9 cellular contexts compared by ENCODE assay signal in genomic region chr4:15651682-15652081, GRCh38. TPM values are rescaled to one million over a fixed set of nuclear protein-coding genes. Genes with fewer than 3 reads are reported as not detected.
DNase-seq lines count a peak whose midpoint lies in the region; ATAC-seq and TF ChIP-seq lines count a peak whose summit lies in the region.
"Had no signal": no experiment of that assay in that cellular context is flagged by ENCODE, and none has a peak within 500 bp of the region (broad histone marks: within the 10 kb centered on the region; RNA-seq: fewer than 3 reads in every experiment).

No MANE protein-coding gene starts in this region.

- peak overlapping the region; percentile 8 for H3K4me3 Mint-ChIP-seq in CD8-positive, alpha-beta T cell
- H3K4me3 Mint-ChIP-seq in effector memory CD8-positive, alpha-beta T cell, result peak overlapping the region in 1 of 2 donors; percentile 26

- peak overlapping the region; percentile 4 for H3K27ac Mint-ChIP-seq in CD8-positive, alpha-beta T cell
- H3K27ac Mint-ChIP-seq in effector memory CD8-positive, alpha-beta T cell, result peak overlapping the region; percentile 2 to 26

- ATAC-seq in CD8-positive, alpha-beta T cell, result no peak
- ATAC-seq in effector memory CD8-positive, alpha-beta T cell (replicated peaks), result no peak

- no peak for TF ChIP-seq CTCF in CD8-positive, alpha-beta T cell (IDR thresholded peaks at IDR 0.05)
- TF ChIP-seq CTCF in OCI-LY1 (IDR thresholded peaks at IDR 0.05; ENCODE audit: low read length) (no peak), neural cell (IDR thresholded peaks at IDR 0.05; ENCODE audit: poor library complexity, severe bottlenecking) (no peak)

- H3K9me3 Mint-ChIP-seq in CD8-positive, alpha-beta T cell, result no peaks in the 10 kb centered on the region
- no peaks in the 10 kb centered on the region for H3K9me3 Mint-ChIP-seq in effector memory CD8-positive, alpha-beta T cell

- POLR2A ChIA-PET in CD8-positive, alpha-beta T cell (lab: Charles Lee), result interaction anchor here (1.0 kb wide), 1 partner anchor 117 kb away, joined by 3 read pairs; no protein-coding TSS in a partner anchor

- intact Hi-C loops in CD8-positive, alpha-beta T cell (cut with DNase I, micrococcal nuclease), result loop anchor here (2.0 to 10.0 kb wide), 7 partner anchors 103 to 1997 kb away; partner anchors contain the start of genes LAP3 (in 1 of the 2) and MED28 (in 1 of the 2)

- H3K9me2 ChIP-seq in OCI-LY1 (ENCODE audit: low read depth, low read length), result no peaks in the 10 kb centered on the region
- no peaks in the 10 kb centered on the region for H3K9me2 ChIP-seq in neural cell (ENCODE audit: insufficient read depth, low read length)

- no peak overlapping the region for H3K27ac ChIP-seq in CD8-positive, alpha-beta T cell (ENCODE audit: low read depth, low read length)
- H3K27ac ChIP-seq in OCI-LY1 (ENCODE audit: low read depth, low read length, poor library complexity, severe bottlenecking), result no peak overlapping the region
- no peak overlapping the region for H3K27ac ChIP-seq in neural cell (ENCODE audit: low read length)

- H3K4me2 ChIP-seq in OCI-LY1 (ENCODE audit: low read length) (0 out of 2 replicates have a peak overlapping the region, but pooled peaks have one; percentile 1), neural cell (ENCODE audit: low read length) (peak overlapping the region; percentile 99)

- H4K20me1 ChIP-seq in OCI-LY1 (ENCODE audit: insufficient read depth, low read length) (no peaks in the 10 kb centered on the region), neural cell (ENCODE audit: insufficient read depth) (no peaks in the 10 kb centered on the region)

- H3F3A ChIP-seq in OCI-LY1 (ENCODE audit: insufficient read depth, low read length) (no peaks in the 10 kb centered on the region), neural cell (ENCODE audit: insufficient read depth, low read length, poor library complexity, severe bottlenecking) (peaks cover 15% of the 10 kb centered on the region)

- H3K9me3 ChIP-seq in CD8-positive, alpha-beta T cell (ENCODE audit: low read length), result no peaks in the 10 kb centered on the region
- H3K9me3 ChIP-seq in OCI-LY1 (ENCODE audit: low read length), result no peaks in the 10 kb centered on the region
- H3K9me3 ChIP-seq in neural cell (ENCODE audit: low read length), result no peaks in the 10 kb centered on the region

- H3K27me3 Mint-ChIP-seq in CD8-positive, alpha-beta T cell (ENCODE audit: low read depth), result no peaks in the 10 kb centered on the region
- no peaks in the 10 kb centered on the region for H3K27me3 Mint-ChIP-seq in effector memory CD8-positive, alpha-beta T cell

- DNase-seq in CD8-positive, alpha-beta T cell, result no peak
- no peak for DNase-seq in effector memory CD8-positive, alpha-beta T cell
- DNase-seq in activated gamma-delta T cell treated with Interleukin-2 at 50 U/mL for 16 hours (no peak), dedifferentiated amniotic fluid mesenchymal stem cell (ENCODE audit: extremely low spot score) (no peak), NCI-H2107 treated with DMSO at 0.1 percent for 48 hours (lab: John Stamatoyannopoulos, UW; ENCODE audit: unreplicated experiment) (no peak), NCI-H446 (lab: John Stamatoyannopoulos, UW) (no peak)
- DNase-seq: hippocampal formation had no signal

- H3K4me3 ChIP-seq in CD8-positive, alpha-beta T cell (ENCODE audit: low read depth, low read length), result no peak overlapping the region
- H3K4me3 ChIP-seq in OCI-LY1 (ENCODE audit: low read depth, low read length, poor library complexity, severe bottlenecking) (no peak overlapping the region), neural cell (ENCODE audit: low read length) (peak overlapping the region; percentile 82)

- H3K79me2 ChIP-seq in OCI-LY1 (ENCODE audit: insufficient read depth, low read length) (peaks cover 63% of the 10 kb centered on the region), neural cell (replicated peaks; ENCODE audit: insufficient read depth, low read length) (peaks cover 72% of the 10 kb centered on the region)

- H3K36me3 Mint-ChIP-seq in CD8-positive, alpha-beta T cell, result peaks cover 8% of the 10 kb centered on the region
- peaks cover 24% of the 10 kb centered on the region for H3K36me3 Mint-ChIP-seq in effector memory CD8-positive, alpha-beta T cell (ENCODE audit: insufficient read depth)

- H3K36me3 ChIP-seq in CD8-positive, alpha-beta T cell (ENCODE audit: insufficient read depth, low read length), result no peaks in the 10 kb centered on the region
- no peaks in the 10 kb centered on the region for H3K36me3 ChIP-seq in OCI-LY1 (ENCODE audit: insufficient read depth, low read length)
- H3K36me3 ChIP-seq in neural cell (ENCODE audit: insufficient read depth, low read length), result no peaks in the 10 kb centered on the region

- H3K9ac ChIP-seq in OCI-LY1 (ENCODE audit: low read length) (no peak overlapping the region), neural cell (ENCODE audit: low read length) (no peak overlapping the region)

- TF ChIP-seq RAD21 in neural cell (conservative IDR thresholded peaks at IDR 0.05), result no peak

- no peaks in the 10 kb centered on the region for H3K27me3 ChIP-seq in CD8-positive, alpha-beta T cell (ENCODE audit: insufficient read depth, low read length)
- H3K27me3 ChIP-seq in OCI-LY1 (ENCODE audit: insufficient read depth, low read length) (no peaks in the 10 kb centered on the region), neural cell (ENCODE audit: insufficient read depth, low read depth, low read length) (no peaks in the 10 kb centered on the region)

- H3K4me1 ChIP-seq in CD8-positive, alpha-beta T cell (ENCODE audit: insufficient read depth, low read length), result peaks cover 73% of the 10 kb centered on the region
- H3K4me1 ChIP-seq in OCI-LY1 (ENCODE audit: insufficient read depth, low read length, severe bottlenecking), result peaks cover 56% of the 10 kb centered on the region

- H2AFZ ChIP-seq in OCI-LY1 (ENCODE audit: low read length), result no peak overlapping the region
- no peak overlapping the region for H2AFZ ChIP-seq in neural cell (ENCODE audit: low read depth, low read length)

- H3K4me1 Mint-ChIP-seq in CD8-positive, alpha-beta T cell (ENCODE audit: low read depth), result peaks cover 73% of the 10 kb centered on the region
- H3K4me1 Mint-ChIP-seq in effector memory CD8-positive, alpha-beta T cell (ENCODE audit: low read depth in 2 of 2), result peaks cover 35 to 53% of the 10 kb centered on the region in 2 donors

- CTCF ChIA-PET in CD8-positive, alpha-beta T cell (lab: Charles Lee), result interaction anchor here (0.7 to 1.7 kb wide), 3 partner anchors 14 to 777 kb away, joined by 3 to 5 read pairs (median 4); no protein-coding TSS in a partner anchor

- no peak for TF ChIP-seq EP300 in neural cell (conservative IDR thresholded peaks at IDR 0.05; ENCODE audit: poor library complexity, severe bottlenecking)

TF ChIP-seq in neural cell, 6 proteins besides CTCF, POLR2A, EP300 and RAD21:
- no peak for TF ChIP-seq POLR2AphosphoS5 (IDR thresholded peaks at IDR 0.05)
- TF ChIP-seq EZH2 (IDR thresholded peaks at IDR 0.05; ENCODE audit: borderline replicate concordance, insufficient read depth, low read length, poor library complexity, severe bottlenecking), result no peak
- no peak for TF ChIP-seq TAF1 (IDR thresholded peaks at IDR 0.05; ENCODE audit: low read depth)
- TF ChIP-seq REST (IDR thresholded peaks at IDR 0.05; ENCODE audit: borderline replicate concordance), result no peak
- no peak for TF ChIP-seq SMC3 (conservative IDR thresholded peaks at IDR 0.05; ENCODE audit: poor library complexity)
- TF ChIP-seq MXI1 (conservative IDR thresholded peaks at IDR 0.05; ENCODE audit: poor library complexity, severe bottlenecking), result no peak

RNA-seq across cellular contexts. Expression of gene FBXL5, which starts 3.5 kb away (rescaled TPM):
- total RNA-seq in CD8-positive, alpha-beta T cell, result 10 to 100 TPM; 60.4 to 61.7 TPM
- 67.3 and 70.6 TPM in 2 replicates for polyA plus RNA-seq in neural cell
- polyA minus RNA-seq in neural cell, result 192 and 206 TPM in 2 replicates

RNA-seq across cellular contexts. Expression of gene FAM200B, which starts 29.9 kb away (rescaled TPM):
- 10 to 100 TPM; 14.8 to 17.1 TPM for total RNA-seq in CD8-positive, alpha-beta T cell
- polyA plus RNA-seq in neural cell, result 182 and 238 TPM in 2 replicates
- polyA minus RNA-seq in neural cell, result 111 and 131 TPM in 2 replicates

RNA-seq across cellular contexts. Expression of gene BST1, which starts 51.2 kb away (rescaled TPM):
- total RNA-seq in CD8-positive, alpha-beta T cell, result under 1 TPM; 0.43 to 0.47 TPM
- 0.32 and 1.6 TPM in 2 replicates for polyA plus RNA-seq in neural cell
- polyA minus RNA-seq in neural cell, result 0.49 and 2.5 TPM in 2 replicates
